Comparison of ENCODE assay signal across 1 cellular context in the genomic region with DNA sequence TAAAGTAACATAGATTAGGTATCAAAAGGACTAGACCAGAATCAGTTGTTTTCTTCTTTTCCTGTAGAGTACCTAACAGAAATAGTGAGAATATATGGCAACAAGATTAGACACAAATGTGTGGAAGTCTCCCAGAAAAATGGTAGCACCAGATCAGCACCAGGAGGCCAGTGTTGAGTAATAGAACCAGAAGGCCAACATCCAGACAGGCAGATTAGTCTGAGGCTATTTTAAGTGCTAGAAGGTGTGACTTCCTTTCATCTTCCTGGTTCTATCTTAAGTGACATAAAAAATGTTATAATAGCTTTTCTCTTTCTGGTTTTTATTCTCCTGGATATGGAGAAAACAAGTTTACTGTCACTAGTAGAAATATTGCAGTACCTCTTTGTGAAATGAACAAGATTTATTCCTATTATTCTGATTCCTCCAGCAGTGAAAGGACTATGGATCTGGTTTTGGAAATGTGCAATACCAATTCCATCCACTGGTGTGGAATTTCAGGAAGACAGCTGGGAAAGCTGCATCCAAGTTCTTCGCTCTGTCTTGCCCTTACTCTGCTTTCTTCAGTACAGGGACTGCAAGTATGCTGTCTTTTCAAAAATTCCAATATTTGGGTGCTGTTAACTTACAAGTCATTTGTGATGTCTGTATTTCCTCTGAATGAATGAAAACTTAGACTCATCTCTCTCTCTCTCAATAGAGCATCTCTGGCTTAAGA.
TF ChIP-seq lines count a peak whose summit lies in the region.

No MANE protein-coding gene starts in this region.

TF ChIP-seq in endothelial cell of umbilical vein, 7 proteins besides CTCF, POLR2A, EP300 and RAD21:
- TF ChIP-seq, protein P1, sequence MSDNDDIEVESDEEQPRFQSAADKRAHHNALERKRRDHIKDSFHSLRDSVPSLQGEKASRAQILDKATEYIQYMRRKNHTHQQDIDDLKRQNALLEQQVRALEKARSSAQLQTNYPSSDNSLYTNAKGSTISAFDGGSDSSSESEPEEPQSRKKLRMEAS (IDR thresholded peaks at IDR 0.05; ENCODE audit: insufficient read depth, insufficient read length): no peak
- TF ChIP-seq MYC (IDR thresholded peaks at IDR 0.05; ENCODE audit: low read depth, low read length) (no peak), GATA2 (IDR thresholded peaks at IDR 0.05; ENCODE audit: insufficient read depth, insufficient read length, low read depth, low read length) (no peak), JUN (IDR thresholded peaks at IDR 0.05; ENCODE audit: borderline replicate concordance, insufficient read depth, insufficient read length, low read depth) (no peak), EZH2 (IDR thresholded peaks at IDR 0.05; ENCODE audit: borderline replicate concordance, low read depth, low read length, severe bottlenecking) (no peak), POLR2AphosphoS5 (IDR thresholded peaks at IDR 0.05; ENCODE audit: insufficient read depth, low read depth, low read length) (no peak), FOS (IDR thresholded peaks at IDR 0.05; ENCODE audit: borderline replicate concordance, insufficient read depth, low read length) (no peak)
